Comparison of ENCODE assay signal across 15 cellular contexts in genomic region chr7:30755384-30756154, GRCh38. TPM values are rescaled to one million over a fixed set of nuclear protein-coding genes. Genes with fewer than 3 reads are reported as not detected.
A peak's percentile ranks its signal among the peaks of the same experiment; 100 is the strongest.
DNase-seq lines count a peak whose midpoint lies in the region; ATAC-seq and TF ChIP-seq lines count a peak whose summit lies in the region.
"Had no signal": no experiment of that assay in that cellular context is flagged by ENCODE, and none has a peak within 500 bp of the region (broad histone marks: within the 10 kb centered on the region; RNA-seq: fewer than 3 reads in every experiment).

No MANE protein-coding gene starts in this region.

- no peaks in the 10 kb centered on the region for H3K79me2 ChIP-seq in SK-N-SH (ENCODE audit: insufficient read depth)

- H3K27me3 ChIP-seq in SK-N-SH (ENCODE audit: insufficient read depth): peaks cover 13% of the 10 kb centered on the region
- H3K27me3 ChIP-seq in esophagus squamous epithelium: no peaks in the 10 kb centered on the region
- H3K27me3 ChIP-seq in right lobe of liver: no peaks in the 10 kb centered on the region
- no peaks in the 10 kb centered on the region for H3K27me3 ChIP-seq in tibial artery
- no peaks in the 10 kb centered on the region for H3K27me3 ChIP-seq in WERI-Rb-1 (ENCODE audit: insufficient read depth, low read depth, severe bottlenecking)

- peak in 1 of 2 experiments; percentile 87; a peak in 2 of 4 replicates for TF ChIP-seq EP300 in SK-N-SH (IDR thresholded peaks at IDR 0.05; ENCODE audit: borderline replicate concordance in 1 of 2, low read depth in 1 of 2, low read length in 1 of 2)

- no peak overlapping the region for H3K4me2 ChIP-seq in SK-N-SH

- no peak for TF ChIP-seq CTCF in SK-N-SH (IDR thresholded peaks at IDR 0.05)
- no peak for TF ChIP-seq CTCF in esophagus squamous epithelium (IDR thresholded peaks at IDR 0.05)
- TF ChIP-seq CTCF in right lobe of liver (IDR thresholded peaks at IDR 0.05): no peak
- peak in 1 of 2 experiments; percentile 11 for TF ChIP-seq CTCF in tibial artery (IDR thresholded peaks at IDR 0.05)
- no peak for TF ChIP-seq CTCF in GM20000 (IDR thresholded peaks at IDR 0.05; ENCODE audit: extremely low read depth, missing control alignments)
- TF ChIP-seq CTCF in WERI-Rb-1 (IDR thresholded peaks at IDR 0.05; ENCODE audit: low read depth, low read length): no peak

- no peaks in the 10 kb centered on the region for H3K9me2 ChIP-seq in SK-N-SH

- POLR2A ChIA-PET in SK-N-SH (lab: Yijun Ruan, JAX): interaction anchor here (1.8 to 1.9 kb wide), 2 partner anchors 11 to 16 kb away, joined by 4 to 6 read pairs; partner anchors contain the start of gene MINDY4

- TF ChIP-seq POLR2A in esophagus squamous epithelium (IDR thresholded peaks at IDR 0.05) (no peak), right lobe of liver (IDR thresholded peaks at IDR 0.05) (no peak)

- peak; percentile 92 for DNase-seq in SK-N-SH
- DNase-seq in esophagus squamous epithelium (lab: John Stamatoyannopoulos, UW): no peak
- DNase-seq in right lobe of liver: peak in 1 of 3 donors; percentile 63
- peak; percentile 57 to 80 for DNase-seq in tibial artery
- DNase-seq in HCEC 1CT: no peak
- no peak for DNase-seq in GM20000 (ENCODE audit: low spot score)
- no peak for DNase-seq in WERI-Rb-1
- DNase-seq: activated CD8-positive, alpha-beta memory T cell treated with anti-CD3 and anti-CD28 coated beads, Interleukin-2, amount 50 U/mL, for 48 hours; activated naive CD8-positive, alpha-beta T cell treated with anti-CD3 and anti-CD28 coated beads, Interleukin-2, amount 50 U/mL, for 24 hours; COR-L47; NCI-H524; SHP77; stimulated activated naive B cell treated with anti-CD40 and anti-IgM and Interleukin-4, amounts not matched to agents 10 μg/mL and 1 μg/mL and 100 μg/mL, for 72 hours had no signal

- peak; percentile 15; the same call in 1 of the 2 replicates for TF ChIP-seq RAD21 in SK-N-SH (IDR thresholded peaks at IDR 0.05; ENCODE audit: low read length)

- H2AFZ ChIP-seq in SK-N-SH (ENCODE audit: low read depth): no peak overlapping the region

- H3K4me1 ChIP-seq in SK-N-SH (ENCODE audit: control insufficient read depth in 1 of 2, insufficient read depth in 2 of 2, low read depth in 1 of 2, low read length in 1 of 2) (peaks cover 0 to 31% of the 10 kb centered on the region in 2 experiments; a peak in 2 of 4 replicates), esophagus squamous epithelium (peaks cover 7 to 62% (median 24%) of the 10 kb centered on the region in 3 donors), right lobe of liver (no peaks in the 10 kb centered on the region), tibial artery (peaks cover 0 to 89% (median 50%) of the 10 kb centered on the region in 4 donors)

- 58% methylated on average over 21 of the region's 22 CpGs for WGBS in SK-N-SH (ENCODE audit: low lambda C conversion rate)
- 64 to 74% methylated on average over 3 to 13 of the region's 22 CpGs for WGBS in esophagus squamous epithelium, 2 donors
- 66% methylated on average over 3 of the region's 22 CpGs for WGBS in right lobe of liver (ENCODE audit: insufficient coverage, low coverage, low lambda C conversion rate, missing lambda C conversion rate)

- H3K9me3 ChIP-seq in SK-N-SH (no peaks in the 10 kb centered on the region), esophagus squamous epithelium (no peaks in the 10 kb centered on the region), right lobe of liver (no peaks in the 10 kb centered on the region), tibial artery (no peaks in the 10 kb centered on the region), WERI-Rb-1 (ENCODE audit: severe bottlenecking) (no peaks in the 10 kb centered on the region)

- no peaks in the 10 kb centered on the region for H4K20me1 ChIP-seq in SK-N-SH (ENCODE audit: insufficient read depth)

- H3F3A ChIP-seq in SK-N-SH (replicated peaks; ENCODE audit: insufficient read depth): no peaks in the 10 kb centered on the region

- H3K9ac ChIP-seq in SK-N-SH: no peak overlapping the region

- CTCF ChIA-PET in SK-N-SH (lab: Yijun Ruan, JAX): interaction anchor here (0.6 to 1.8 kb wide), 8 partner anchors 10 to 479 kb away, joined by 3 to 13 read pairs (median 3); no protein-coding TSS in a partner anchor

- intact Hi-C loops in esophagus squamous epithelium (cut with DNase I): no loop called here
- intact Hi-C loops in right lobe of liver (cut with DNase I): no loop called here
- intact Hi-C loops in tibial artery (cut with DNase I; ENCODE audit: low total_unique reads): no loop called here

- ATAC-seq in right lobe of liver (peak; percentile 18 to 44 (median 26)), GM21515 (IDR thresholded peaks at IDR 0.05; ENCODE audit: unreplicated experiment) (no peak)
- ATAC-seq: activated naive CD8-positive, alpha-beta T cell treated with anti-CD3 and anti-CD28 coated beads, Interleukin-2, amount 50 U/mL, for 24 hours; GM12878; stimulated activated naive B cell treated with anti-CD40 and anti-IgM and Interleukin-4, amounts not matched to agents 10 μg/mL and 1 μg/mL and 100 μg/mL, for 72 hours had no signal

- H3K36me3 ChIP-seq in SK-N-SH (replicated peaks in 1 of 2; ENCODE audit: control insufficient read depth in 1 of 2, insufficient read depth in 2 of 2, low read length in 1 of 2) (no peaks in the 10 kb centered on the region), esophagus squamous epithelium (no peaks in the 10 kb centered on the region), right lobe of liver (no peaks in the 10 kb centered on the region), tibial artery (peaks cover 0 to 7% (median 6%) of the 10 kb centered on the region in 3 donors), WERI-Rb-1 (no peaks in the 10 kb centered on the region)

- peak overlapping the region in 1 of 2 experiments; percentile 89; a peak in 2 of 4 replicates for H3K27ac ChIP-seq in SK-N-SH (ENCODE audit: low read depth in 2 of 2, low read length in 1 of 2)
- peak overlapping the region in 3 of 4 donors; percentile 1 to 69 (median 52) for H3K27ac ChIP-seq in esophagus squamous epithelium
- no peak overlapping the region for H3K27ac ChIP-seq in right lobe of liver
- peak overlapping the region; percentile 62 to 88 for H3K27ac ChIP-seq in tibial artery
- H3K27ac ChIP-seq in WERI-Rb-1: no peak overlapping the region

- no peak overlapping the region for H3K4me3 ChIP-seq in SK-N-SH (ENCODE audit: low read depth in 2 of 2, low read length in 1 of 2)
- H3K4me3 ChIP-seq in esophagus squamous epithelium: no peak overlapping the region
- H3K4me3 ChIP-seq in right lobe of liver: peak overlapping the region in 2 of 3 donors; percentile 6 to 35
- peak overlapping the region; percentile 17 to 18 for H3K4me3 ChIP-seq in tibial artery
- H3K4me3 ChIP-seq in WERI-Rb-1 (ENCODE audit: low read depth, low read length): no peak overlapping the region
- H3K4me3 ChIP-seq: GM12878 had no signal

TF ChIP-seq in SK-N-SH, 30 proteins besides CTCF, POLR2A, EP300 and RAD21:
- TF ChIP-seq FOSL2 (IDR thresholded peaks at IDR 0.05; ENCODE audit: borderline replicate concordance, low read depth) (no peak), RCOR1 (IDR thresholded peaks at IDR 0.05; ENCODE audit: low read length) (peak; percentile 86), NFIC (IDR thresholded peaks at IDR 0.05; ENCODE audit: borderline replicate concordance) (peak; percentile 33; the same call in 1 of the 2 replicates), CHD2 (IDR thresholded peaks at IDR 0.05; ENCODE audit: low read length, partially characterized antibody) (peak; percentile 90), TCF12 (IDR thresholded peaks at IDR 0.05) (peak; percentile 27; the same call in 1 of the 2 replicates), USF1 (IDR thresholded peaks at IDR 0.05; ENCODE audit: borderline replicate concordance, low read depth) (no peak), MXI1 (IDR thresholded peaks at IDR 0.05; ENCODE audit: low read depth, low read length) (peak; percentile 83; the same call in 1 of the 2 replicates), GATA2 (CRISPR knock-in tag; IDR thresholded peaks at IDR 0.05) (peak; percentile 16; the same call in 1 of the 2 replicates)

RNA-seq across cellular contexts. Expression of gene INMT, which starts 3.6 kb away (rescaled TPM):
- not detected in 2 replicates for polyA plus RNA-seq in SK-N-SH (2012; rRNA removed)
- not detected in 2 replicates for polyA plus RNA-seq in SK-N-SH (2012; cell fraction: cytosol; rRNA removed)
- polyA plus RNA-seq in SK-N-SH (2012; cell fraction: nucleus; rRNA removed): not detected in 2 replicates
- total RNA-seq in esophagus squamous epithelium: 10 to 100 TPM in 2 of 4 donors, 1 to 10 TPM in 1, under 1 TPM in 1; 0.76 to 40.2 (median 7.8) TPM
- total RNA-seq in right lobe of liver: 10 to 100 TPM; 14.7 to 58.9 (median 35.5) TPM

RNA-seq across cellular contexts. Expression of gene MINDY4, which starts 15.6 kb away (rescaled TPM):
- polyA plus RNA-seq in SK-N-SH (2012; rRNA removed): 1.8 TPM in 2 replicates
- 1.4 and 1.8 TPM in 2 replicates for polyA plus RNA-seq in SK-N-SH (2012; cell fraction: cytosol; rRNA removed)
- 4.4 and 5.6 TPM in 2 replicates for polyA plus RNA-seq in SK-N-SH (2012; cell fraction: nucleus; rRNA removed)
- 1 to 10 TPM; 2.5 to 6.3 (median 3.3) TPM for total RNA-seq in esophagus squamous epithelium
- 1 to 10 TPM; 1.2 to 3.2 (median 2.3) TPM for total RNA-seq in right lobe of liver

Comparison
In these comparisons a context has a peak if more than half of its experiments do, and no peak if none do; other contexts are left out.
1. DNase-seq: peak in SK-N-SH (single experiment) and tibial artery (2 of 2); none in esophagus squamous epithelium (single experiment), HCEC 1CT (single experiment), GM20000 (single experiment) and WERI-Rb-1 (single experiment).
2. H3K27ac ChIP-seq: peak in esophagus squamous epithelium (3 of 4) and tibial artery (2 of 2); none in right lobe of liver (0 of 3) and WERI-Rb-1 (single experiment).
3. H3K4me3 ChIP-seq: peak in right lobe of liver (2 of 3) and tibial artery (2 of 2); none in SK-N-SH (0 of 2), esophagus squamous epithelium (0 of 4) and WERI-Rb-1 (single experiment).